Comparison of ENCODE assay signal across 21 cellular contexts in genomic region chr15:38202356-38202755, GRCh38. TPM values are rescaled to one million over a fixed set of nuclear protein-coding genes. Genes with fewer than 3 reads are reported as not detected.
DNase-seq lines count a peak whose midpoint lies in the region; ATAC-seq and TF ChIP-seq lines count a peak whose summit lies in the region.
"Had no signal": no experiment of that assay in that cellular context is flagged by ENCODE, and none has a peak within 500 bp of the region (broad histone marks: within the 10 kb centered on the region; RNA-seq: fewer than 3 reads in every experiment).

No MANE protein-coding gene starts in this region.

- peaks cover 0 to 4% (median 0%) of the 10 kb centered on the region in 9 donors for H3K9me3 Mint-ChIP-seq in naive thymus-derived CD8-positive, alpha-beta T cell
- H3K9me3 Mint-ChIP-seq: CD8-positive, alpha-beta T cell had no signal

- 29 to 35% methylated on average over 1 of the region's 1 CpG for whole genome bisulfite sequencing in GM23248 (ENCODE audit: low coverage in 1 of 2, low lambda C conversion rate in 2 of 2, missing lambda C conversion rate in 2 of 2), 2 experiments
- 33% methylated on average over 1 of the region's 1 CpG for WGBS in hepatocyte (ENCODE audit: low lambda C conversion rate, missing lambda C conversion rate)
- WGBS in body of pancreas, 2 donors = 32 to 42% methylated on average over 1 of the region's 1 CpG

- H3K27me3 Mint-ChIP-seq in naive thymus-derived CD8-positive, alpha-beta T cell = peaks cover 15 to 62% (median 20%) of the 10 kb centered on the region in 5 donors

- TF ChIP-seq POLR2A in body of pancreas (IDR thresholded peaks at IDR 0.05) = no peak

- H2AFZ ChIP-seq in GM23248 (no peak overlapping the region), hepatocyte (no peak overlapping the region)

- no peaks in the 10 kb centered on the region for H3F3A ChIP-seq in GM23248 (ENCODE audit: insufficient read depth)

- H3K27ac ChIP-seq in GM23248 (no peak overlapping the region), hepatocyte (no peak overlapping the region), body of pancreas (no peak overlapping the region)
- H3K27ac ChIP-seq: SJSA1 had no signal

- H3K4me3 ChIP-seq in GM23248 (no peak overlapping the region), epithelial cell of proximal tubule (ENCODE audit: low read depth, low read length) (no peak overlapping the region), hepatocyte (no peak overlapping the region), body of pancreas (no peak overlapping the region)
- H3K4me3 ChIP-seq: SJSA1 had no signal

- no peaks in the 10 kb centered on the region for H3K9me2 ChIP-seq in GM23248 (ENCODE audit: insufficient read depth)
- no peaks in the 10 kb centered on the region for H3K9me2 ChIP-seq in hepatocyte (replicated peaks; ENCODE audit: insufficient read depth)

- intact Hi-C loops in body of pancreas (cut with DNase I) = no loop called here

- ATAC-seq in naive thymus-derived CD8-positive, alpha-beta T cell = no peak
- ATAC-seq in body of pancreas (no peak), HG03442 (IDR thresholded peaks at IDR 0.05; ENCODE audit: unreplicated experiment) (no peak)
- ATAC-seq: CD8-positive, alpha-beta T cell had no signal

- no peaks in the 10 kb centered on the region for H3K36me3 ChIP-seq in GM23248 (ENCODE audit: low read depth)
- H3K36me3 ChIP-seq in hepatocyte (replicated peaks; ENCODE audit: insufficient read depth, low read depth) = no peaks in the 10 kb centered on the region
- H3K36me3 ChIP-seq in body of pancreas (replicated peaks in 1 of 2; ENCODE audit: insufficient read depth in 1 of 2, low read depth in 2 of 2) = no peaks in the 10 kb centered on the region
- H3K36me3 ChIP-seq: SJSA1 had no signal

- no peak overlapping the region for H3K9ac ChIP-seq in GM23248

- no peaks in the 10 kb centered on the region for H3K4me1 ChIP-seq in GM23248 (ENCODE audit: insufficient read depth)
- no peaks in the 10 kb centered on the region for H3K4me1 ChIP-seq in hepatocyte (ENCODE audit: insufficient read depth)
- H3K4me1 ChIP-seq in body of pancreas = peaks cover 5% of the 10 kb centered on the region
- H3K4me1 ChIP-seq: SJSA1 had no signal

- no peaks in the 10 kb centered on the region for H3K36me3 Mint-ChIP-seq in naive thymus-derived CD8-positive, alpha-beta T cell
- H3K36me3 Mint-ChIP-seq: CD8-positive, alpha-beta T cell; IgD-negative memory B cell had no signal

- TF ChIP-seq CTCF in epithelial cell of proximal tubule (conservative IDR thresholded peaks at IDR 0.05; ENCODE audit: low read depth, low read length) = no peak
- TF ChIP-seq CTCF in hepatocyte (IDR thresholded peaks at IDR 0.05; ENCODE audit: poor library complexity) = no peak
- TF ChIP-seq CTCF in body of pancreas (IDR thresholded peaks at IDR 0.05) = no peak

- in situ Hi-C loops in GM23248 (cut with MboI) = no loop called here

- H3K27ac Mint-ChIP-seq in naive thymus-derived CD8-positive, alpha-beta T cell = no peak overlapping the region
- H3K27ac Mint-ChIP-seq: CD8-positive, alpha-beta T cell; IgD-negative memory B cell had no signal

- peak; percentile 9 for DNase-seq in GM23248
- DNase-seq in epithelial cell of proximal tubule (ENCODE audit: low read depth) = peak; percentile 89
- peak; percentile 19 for DNase-seq in hepatocyte (ENCODE audit: low spot score)
- peak; percentile 80 for DNase-seq in renal cortical epithelial cell (ENCODE audit: low read depth)
- DNase-seq in naive thymus-derived CD8-positive, alpha-beta T cell = no peak
- no peak for DNase-seq in body of pancreas
- no peak for DNase-seq in Kasumi-1 (lab: John Stamatoyannopoulos, UW)
- DNase-seq: AML-193; C1 segment of cervical spinal cord; CD8-positive, alpha-beta T cell; DMS153; NCI-H1048; NCI-H1436; NCI-H1930; NCI-H2171; NCI-H446; NCI-H526; OCI-M1 had no signal

- H3K79me2 ChIP-seq in GM23248 (ENCODE audit: insufficient read depth) (no peaks in the 10 kb centered on the region), hepatocyte (no peaks in the 10 kb centered on the region)

- no peaks in the 10 kb centered on the region for H3K4me1 Mint-ChIP-seq in naive thymus-derived CD8-positive, alpha-beta T cell
- H3K4me1 Mint-ChIP-seq: IgD-negative memory B cell had no signal

- H3K27me3 ChIP-seq in GM23248 (replicated peaks; ENCODE audit: insufficient read depth) (no peaks in the 10 kb centered on the region), hepatocyte (no peaks in the 10 kb centered on the region), body of pancreas (no peaks in the 10 kb centered on the region)
- H3K27me3 ChIP-seq: SJSA1 had no signal

- H4K20me1 ChIP-seq in GM23248 (ENCODE audit: insufficient read depth) (no peaks in the 10 kb centered on the region), hepatocyte (ENCODE audit: insufficient read depth, poor library complexity, severe bottlenecking) (no peaks in the 10 kb centered on the region)

- H3K9me3 ChIP-seq in GM23248 (ENCODE audit: low read depth) (no peaks in the 10 kb centered on the region), hepatocyte (ENCODE audit: low read depth) (no peaks in the 10 kb centered on the region), body of pancreas (no peaks in the 10 kb centered on the region)
- H3K9me3 ChIP-seq: SJSA1 had no signal

- POLR2A ChIA-PET in naive thymus-derived CD8-positive, alpha-beta T cell (lab: Charles Lee) = no interaction called here

- no peak overlapping the region for H3K4me2 ChIP-seq in GM23248 (ENCODE audit: unreplicated experiment)
- H3K4me2 ChIP-seq in hepatocyte = no peak overlapping the region

- no peak overlapping the region for H3K4me3 Mint-ChIP-seq in naive thymus-derived CD8-positive, alpha-beta T cell
- H3K4me3 Mint-ChIP-seq: CD8-positive, alpha-beta T cell; IgD-negative memory B cell had no signal

RNA-seq across cellular contexts. Expression of gene SPRED1, which starts 50.3 kb away (rescaled TPM):
- total RNA-seq in GM23248 (2014; rRNA removed; shearing (Covaris generic)) = 33.5 and 34.0 TPM in 2 replicates
- polyA plus RNA-seq in GM23248 (2016; fragmentation: Nextera tagmentation; extraction: Ambion mirVana) (10.2 and 11.6 TPM in 2 replicates), hepatocyte (6.8 and 8.2 TPM in 2 replicates)
- total RNA-seq in epithelial cell of proximal tubule (12.3 and 14.2 TPM in 2 replicates), hepatocyte (18.6 and 23.2 TPM in 2 replicates), renal cortical epithelial cell (26.2 and 36.0 TPM in 2 replicates), body of pancreas (10 to 100 TPM; 11.7 to 12.9 TPM)
- under 1 TPM; 0.41 to 0.75 TPM for total RNA-seq in naive thymus-derived CD8-positive, alpha-beta T cell
- polyA plus RNA-seq in naive thymus-derived CD8-positive, alpha-beta T cell = under 1 TPM; 0.09 to 0.24 (median 0.11) TPM

Comparison
In these comparisons a context has a peak if more than half of its experiments do, and no peak if none do; other contexts are left out.
1. DNase-seq: peak in GM23248 (single experiment), epithelial cell of proximal tubule (single experiment), hepatocyte (single experiment) and renal cortical epithelial cell (single experiment); none in naive thymus-derived CD8-positive, alpha-beta T cell (0 of 10), body of pancreas (0 of 4) and Kasumi-1 (0 of 2).